Comparison of ENCODE assay signal across 8 cellular contexts in the genomic region with DNA sequence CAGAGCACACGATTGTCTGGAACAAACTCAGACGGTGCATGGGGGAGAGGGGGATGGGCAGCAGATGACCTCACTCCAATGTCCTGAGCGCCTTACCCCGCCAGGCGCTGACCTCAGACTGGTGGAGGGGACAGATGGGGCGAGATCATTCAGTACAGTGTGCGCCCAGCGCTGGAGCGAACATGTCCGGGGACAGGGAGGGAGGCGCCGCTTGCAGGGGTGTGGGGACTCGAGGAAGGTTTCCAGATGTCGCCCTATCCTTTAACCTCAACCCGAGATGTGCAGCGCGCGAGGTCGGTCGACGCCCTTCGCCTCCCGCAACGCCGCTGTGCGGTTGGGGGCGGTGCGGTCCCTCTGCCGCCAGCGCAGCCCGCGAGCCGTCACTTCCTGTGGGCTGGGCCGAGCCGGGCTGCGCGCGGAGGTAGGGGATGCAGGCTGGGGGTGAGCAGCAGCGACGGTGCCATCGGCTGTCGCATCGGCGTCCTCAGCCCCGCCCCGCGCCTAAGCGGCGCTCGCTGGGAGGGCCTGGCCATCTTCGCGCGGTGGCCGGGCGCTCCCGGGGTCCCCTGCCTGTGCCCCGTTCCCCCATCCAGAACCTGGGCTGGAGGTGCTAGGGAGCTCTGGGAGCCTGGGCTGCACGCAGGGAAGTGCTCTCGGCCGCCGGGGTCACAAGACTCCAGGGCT. TPM values are rescaled to one million over a fixed set of nuclear protein-coding genes. Genes with fewer than 3 reads are reported as not detected.
DNase-seq lines count a peak whose midpoint lies in the region; ATAC-seq and TF ChIP-seq lines count a peak whose summit lies in the region.

No MANE protein-coding gene starts in this region.

- H3K4me3 ChIP-seq in kidney epithelial cell (ENCODE audit: low read depth, low read length), result peak overlapping the region; percentile 64

- ATAC-seq in GM21360 (IDR thresholded peaks at IDR 0.05; ENCODE audit: unreplicated experiment) (peak; percentile 72), GM18520 (IDR thresholded peaks at IDR 0.05; ENCODE audit: unreplicated experiment) (no peak)
- ATAC-seq in central memory CD8-positive, alpha-beta T cell (replicated peaks; ENCODE audit: extremely low read depth, poor library complexity, severe bottlenecking), result peak; percentile 95

- H3K27ac Mint-ChIP-seq in central memory CD8-positive, alpha-beta T cell (ENCODE audit: low read depth), result peak overlapping the region; percentile 44

- no peaks in the 10 kb centered on the region for H3K9me3 Mint-ChIP-seq in central memory CD8-positive, alpha-beta T cell

- peak; percentile 72 for DNase-seq in AG08395 (ENCODE audit: low spot score)
- DNase-seq in NCI-H2171 (lab: John Stamatoyannopoulos, UW), result peak; percentile 77
- peak; percentile 83 for DNase-seq in activated CD4-positive, CD25-positive, alpha-beta regulatory T cell treated with anti-CD3 and anti-CD28 coated beads, Interleukin-2, amount 50 U/mL, for 72 hours
- DNase-seq in central memory CD8-positive, alpha-beta T cell (ENCODE audit: low spot score in 2 of 2), result peak; percentile 65 to 72
- DNase-seq in kidney epithelial cell (ENCODE audit: low read depth), result no peak
- DNase-seq in stimulated activated CD4-positive, alpha-beta T cell treated with anti-CD3 and anti-CD28 coated beads, Interleukin-15, amount 100 ng/mL, for 24 hours, result peak; percentile 89

- peaks cover 5% of the 10 kb centered on the region for H3K36me3 Mint-ChIP-seq in central memory CD8-positive, alpha-beta T cell (ENCODE audit: insufficient read depth)

- H3K27me3 Mint-ChIP-seq in central memory CD8-positive, alpha-beta T cell, result peaks cover 6% of the 10 kb centered on the region

- H3K4me1 Mint-ChIP-seq in central memory CD8-positive, alpha-beta T cell, result peaks cover 9% of the 10 kb centered on the region

- no peaks in the 10 kb centered on the region for H3K27me3 ChIP-seq in kidney epithelial cell (ENCODE audit: control insufficient read depth, insufficient read depth, low read length)

- peak overlapping the region; percentile 84 for H3K4me3 Mint-ChIP-seq in central memory CD8-positive, alpha-beta T cell

- no peak for TF ChIP-seq CTCF in kidney epithelial cell (IDR thresholded peaks at IDR 0.05; ENCODE audit: insufficient read depth, low read length, poor library complexity, severe bottlenecking)

- no peaks in the 10 kb centered on the region for H3K36me3 ChIP-seq in kidney epithelial cell (ENCODE audit: control insufficient read depth, insufficient read depth, low read length)

RNA-seq across cellular contexts. Expression of a gene that starts 5.3 kb away (rescaled TPM):
- 51.9 and 52.3 TPM in 2 replicates for total RNA-seq in kidney epithelial cell

RNA-seq across cellular contexts. Expression of a gene that starts 9.6 kb away (rescaled TPM):
- total RNA-seq in kidney epithelial cell, result 25.2 and 28.5 TPM in 2 replicates

RNA-seq across cellular contexts. Expression of a gene that starts 30.3 kb away (rescaled TPM):
- total RNA-seq in kidney epithelial cell, result 68.5 and 77.7 TPM in 2 replicates

RNA-seq across cellular contexts. Expression of a gene that starts 46.4 kb away (rescaled TPM):
- total RNA-seq in kidney epithelial cell, result not detected in 2 replicates

RNA-seq across cellular contexts. Expression of a gene that starts 58.0 kb away (rescaled TPM):
- not detected in 2 replicates for total RNA-seq in kidney epithelial cell
